ENCODE assay signal across 9 cellular contexts in genomic region chr2:174326880-174327558, GRCh38. TPM values are rescaled to one million over a fixed set of nuclear protein-coding genes. Genes with fewer than 3 reads are reported as not detected.
DNase-seq lines count a peak whose midpoint lies in the region; ATAC-seq and TF ChIP-seq lines count a peak whose summit lies in the region.
"Had no signal": no experiment of that assay in that cellular context is flagged by ENCODE, and none has a peak within 500 bp of the region (broad histone marks: within the 10 kb centered on the region; RNA-seq: fewer than 3 reads in every experiment).

No MANE protein-coding gene starts in this region.

- H3K4me3 Mint-ChIP-seq in HFFc6 = peak overlapping the region; percentile 82

- no peak for ATAC-seq in HG02610 (IDR thresholded peaks at IDR 0.05; ENCODE audit: unreplicated experiment)
- no peak for ATAC-seq in HG02870 (IDR thresholded peaks at IDR 0.05; ENCODE audit: unreplicated experiment)
- ATAC-seq in GM18498 (IDR thresholded peaks at IDR 0.05; ENCODE audit: unreplicated experiment) = no peak

- peaks cover 7% of the 10 kb centered on the region; the same call in 1 of the 2 replicates for H3K9me3 Mint-ChIP-seq in HFFc6

- TF ChIP-seq CTCF in HFFc6 (IDR thresholded peaks at IDR 0.05) (no peak), cardiac muscle cell (IDR thresholded peaks at IDR 0.05; ENCODE audit: low read depth, low read length) (no peak)

- H3K9me3 ChIP-seq in cardiac muscle cell (ENCODE audit: low read depth) = no peaks in the 10 kb centered on the region
- H3K9me3 ChIP-seq in skeletal muscle satellite cell (replicated peaks; ENCODE audit: low read length) = no peaks in the 10 kb centered on the region

- H3K27me3 ChIP-seq in cardiac muscle cell = peaks cover 95% of the 10 kb centered on the region
- H3K27me3 ChIP-seq in skeletal muscle satellite cell (ENCODE audit: control insufficient read depth, insufficient read depth, low read length) = peaks cover 52% of the 10 kb centered on the region

- H3K36me3 ChIP-seq in cardiac muscle cell (no peaks in the 10 kb centered on the region), skeletal muscle satellite cell (ENCODE audit: insufficient read depth, low read length) (no peaks in the 10 kb centered on the region)

- peaks cover 16% of the 10 kb centered on the region; the same call in 1 of the 2 replicates for H3K4me1 Mint-ChIP-seq in HFFc6 (ENCODE audit: low read depth)

- H3K27ac ChIP-seq in cardiac muscle cell = no peak overlapping the region

- H3K27me3 Mint-ChIP-seq in HFFc6 (ENCODE audit: insufficient read depth) = peaks cover 59% of the 10 kb centered on the region

- H3K4me1 ChIP-seq in cardiac muscle cell (ENCODE audit: low read depth) = no peaks in the 10 kb centered on the region
- peaks cover 12% of the 10 kb centered on the region for H3K4me1 ChIP-seq in skeletal muscle satellite cell (ENCODE audit: control insufficient read depth, insufficient read depth, low read length)

- H3K4me3 ChIP-seq in cardiac muscle cell (peak overlapping the region; percentile 33), skeletal muscle satellite cell (ENCODE audit: low read length) (peak overlapping the region; percentile 77)

- peak overlapping the region; percentile 99 for H3K4me2 ChIP-seq in skeletal muscle satellite cell (ENCODE audit: low read length)

- H3K9ac ChIP-seq in skeletal muscle satellite cell (ENCODE audit: low read depth, low read length) = no peak overlapping the region

- DNase-seq in HFFc6 (no peak), cardiac muscle cell (ENCODE audit: low read depth in 1 of 2, low spot score in 1 of 2) (no peak), C1 segment of cervical spinal cord (lab: John Stamatoyannopoulos, UW) (no peak)
- peak; percentile 64 for DNase-seq in activated CD8-positive, alpha-beta memory T cell treated with anti-CD3 and anti-CD28 coated beads for 24 hours
- DNase-seq: NCI-H1417 treated with DMSO at 0.1 percent for 48 hours had no signal

- H3K36me3 Mint-ChIP-seq in HFFc6 (ENCODE audit: low read depth) = no peaks in the 10 kb centered on the region

- no peak overlapping the region for H3K27ac Mint-ChIP-seq in HFFc6

RNA-seq across cellular contexts. Expression of gene SP9, which starts 7.7 kb away (rescaled TPM):
- total RNA-seq in HFFc6 (2021; fragmentation: NEBNext Ultra II Directional; extraction: Animal tissue kit (Norgen Biotek cat#: 25700)) = not detected
- not detected in 2 replicates for total RNA-seq in cardiac muscle cell
- polyA plus RNA-seq in cardiac muscle cell = not detected in 2 replicates
- 0.22 and 0.25 TPM in 2 replicates for total RNA-seq in skeletal muscle satellite cell (2012; rRNA removed)
